10 cellular contexts compared by ENCODE assay signal in the genomic region with DNA sequence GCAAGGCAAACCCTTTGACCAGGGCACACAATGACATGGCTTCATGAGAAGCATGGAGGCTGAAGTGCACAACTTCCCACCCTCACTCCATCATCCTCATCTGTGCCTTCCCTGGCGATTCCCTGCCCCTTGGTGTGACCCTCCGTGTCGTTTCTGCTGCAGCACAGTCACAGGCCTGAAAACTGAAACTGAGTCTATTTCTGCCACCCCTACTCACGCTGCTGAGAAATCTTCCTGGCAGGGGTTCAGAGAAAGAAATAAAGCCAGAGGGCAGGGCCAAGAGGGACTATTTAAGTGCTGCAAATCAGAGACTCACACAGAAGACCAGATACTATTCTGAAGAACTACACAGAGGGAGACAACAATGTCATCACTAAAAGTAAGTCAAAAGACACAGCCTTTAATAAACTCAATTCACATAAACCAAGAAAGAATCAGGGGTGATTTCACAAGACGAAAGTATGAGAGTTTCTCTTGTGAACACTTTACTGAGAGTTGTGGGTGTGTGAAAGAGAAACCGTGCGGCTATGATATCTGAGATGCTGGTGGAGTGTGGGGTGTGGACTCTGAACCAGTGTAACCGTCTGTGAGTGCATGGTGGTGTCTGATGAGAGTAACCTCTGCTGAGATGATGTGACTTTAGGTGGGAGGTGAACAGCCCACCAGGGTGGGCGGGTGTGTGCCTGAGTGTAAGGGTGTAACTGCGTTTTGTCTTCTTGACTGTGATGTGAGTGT. TPM values are rescaled to one million over a fixed set of nuclear protein-coding genes. Genes with fewer than 3 reads are reported as not detected.
A peak's percentile ranks its signal among the peaks of the same experiment; 100 is the strongest.
DNase-seq lines count a peak whose midpoint lies in the region; ATAC-seq, FAIRE-seq and TF ChIP-seq lines count a peak whose summit lies in the region.
"Had no signal": no experiment of that assay in that cellular context is flagged by ENCODE, and none has a peak within 500 bp of the region (broad histone marks: within the 10 kb centered on the region; RNA-seq: fewer than 3 reads in every experiment).

No MANE protein-coding gene starts in this region.

- H3K36me3 ChIP-seq in Karpas-422 (ENCODE audit: insufficient read depth, low read length), result no peaks in the 10 kb centered on the region

- H3K9ac ChIP-seq in Karpas-422 (ENCODE audit: low read length), result peak overlapping the region; percentile 46

- DNase-seq in Karpas-422, result no peak
- DNase-seq in left cardiac atrium, result no peak
- DNase-seq in G401 (ENCODE audit: low spot score), result no peak
- DNase-seq in COLO668 (lab: John Stamatoyannopoulos, UW; ENCODE audit: unreplicated experiment), result no peak
- DNase-seq in RCC 7860 (ENCODE audit: low spot score), result no peak
- no peak for DNase-seq in DMS 273 treated with DMSO at 0.1 percent for 48 hours (lab: John Stamatoyannopoulos, UW)

- H3K4me3 ChIP-seq in Karpas-422 (ENCODE audit: low read length), result peak overlapping the region; percentile 51; the same call in 1 of the 2 replicates

- intact Hi-C loops in left cardiac atrium (cut with DNase I), result loop anchor here in 1 of 2 donors (10.0 kb wide), 1 partner anchor 124 kb away; no protein-coding TSS in a partner anchor

- H3K27ac ChIP-seq in C4-2B (peak overlapping the region; percentile 66), Karpas-422 (ENCODE audit: low read length) (0 out of 2 replicates have a peak overlapping the region, but pooled peaks have one; percentile 4)

- no peaks in the 10 kb centered on the region for H3K9me2 ChIP-seq in Karpas-422 (replicated peaks; ENCODE audit: insufficient read depth, low read length)

- peaks cover 43% of the 10 kb centered on the region for H3K4me1 ChIP-seq in Karpas-422 (ENCODE audit: low read length)

- H3K79me2 ChIP-seq in Karpas-422 (ENCODE audit: low read length), result no peaks in the 10 kb centered on the region

- FAIRE-seq in RCC 7860 (lab: Jason Lieb, UNC), result no peak
- FAIRE-seq: endothelial cell of umbilical vein had no signal

- no peaks in the 10 kb centered on the region for H3K27me3 ChIP-seq in Karpas-422 (ENCODE audit: low read length)

- no peaks in the 10 kb centered on the region for H3K9me3 ChIP-seq in Karpas-422 (ENCODE audit: low read length)

- no peak for TF ChIP-seq CTCF in C4-2B (conservative IDR thresholded peaks at IDR 0.05)

- no peaks in the 10 kb centered on the region for H4K20me1 ChIP-seq in Karpas-422 (ENCODE audit: insufficient read depth, low read depth, low read length)

- H2AFZ ChIP-seq in Karpas-422 (ENCODE audit: low read length), result peak overlapping the region; percentile 28; the same call in 1 of the 2 replicates

- in situ Hi-C loops in G401 (cut with HindIII; ENCODE audit: low sequenced_read_pairs), result loop anchor here (10.0 kb wide), 1 partner anchor 114 kb away; no protein-coding TSS in a partner anchor

- ATAC-seq in GM19438 (IDR thresholded peaks at IDR 0.05; ENCODE audit: low read depth, unreplicated experiment), result peak; percentile 71
- peak; percentile 61 to 75 for ATAC-seq in left cardiac atrium

- H3K4me2 ChIP-seq in Karpas-422 (ENCODE audit: low read depth, low read length, poor library complexity, severe bottlenecking), result peak overlapping the region; percentile 50

RNA-seq across cellular contexts. Expression of a gene that starts 23.5 kb away (rescaled TPM):
- total RNA-seq in Karpas-422 (2014; rRNA removed; shearing (Covaris generic); ENCODE audit: low replicate concordance), result not detected in 2 replicates
- total RNA-seq in left cardiac atrium, result not detected
- not detected in 2 replicates for total RNA-seq in G401 (2014; rRNA removed; shearing (Covaris generic))
- total RNA-seq: endothelial cell of umbilical vein, OCI-LY7 had no signal

RNA-seq across cellular contexts. Expression of a gene that starts 25.1 kb away (rescaled TPM):
- 3.7 and 6.1 TPM in 2 replicates for total RNA-seq in Karpas-422 (2014; rRNA removed; shearing (Covaris generic); ENCODE audit: low replicate concordance)
- not detected for total RNA-seq in left cardiac atrium
- not detected in 2 replicates for total RNA-seq in G401 (2014; rRNA removed; shearing (Covaris generic))
- total RNA-seq: endothelial cell of umbilical vein, OCI-LY7 had no signal

RNA-seq across cellular contexts. Expression of a gene that starts 58.6 kb away (rescaled TPM):
- total RNA-seq in Karpas-422 (2014; rRNA removed; shearing (Covaris generic); ENCODE audit: low replicate concordance), result not detected in 2 replicates
- not detected for total RNA-seq in left cardiac atrium
- total RNA-seq in G401 (2014; rRNA removed; shearing (Covaris generic)), result not detected in 2 replicates
- total RNA-seq: endothelial cell of umbilical vein, OCI-LY7 had no signal
